8 cellular contexts compared by ENCODE assay signal in the genomic region with DNA sequence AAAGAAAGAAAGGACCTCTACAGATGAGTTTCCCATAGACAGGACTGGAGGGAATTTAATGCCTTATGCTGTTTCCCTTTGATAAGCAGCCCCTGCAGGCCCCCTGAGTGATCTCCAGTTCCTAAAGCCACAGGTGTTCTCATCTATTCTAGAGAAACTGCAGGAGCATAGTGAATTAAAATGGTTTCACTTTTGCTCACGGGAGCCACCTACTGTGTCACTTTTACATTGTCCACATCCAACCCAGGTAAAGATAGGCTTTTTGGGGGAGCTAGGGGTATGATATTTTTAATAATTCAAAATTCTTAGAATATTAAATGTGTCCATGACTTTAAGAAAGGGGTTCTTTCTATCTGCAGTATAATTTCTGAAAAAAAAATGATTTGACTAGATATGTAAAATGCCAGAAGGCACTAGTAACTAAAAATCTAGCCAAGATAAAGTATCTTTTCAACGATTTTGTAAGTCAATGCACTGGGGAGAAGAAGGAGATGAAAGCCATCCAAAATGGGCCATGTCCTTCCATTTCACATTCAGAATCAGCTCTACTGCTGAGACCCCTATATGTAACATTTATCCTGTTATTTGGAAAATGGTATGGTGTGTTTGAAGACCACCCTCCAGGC.
A peak's percentile ranks its signal among the peaks of the same experiment; 100 is the strongest.
DNase-seq lines count a peak whose midpoint lies in the region; ATAC-seq and TF ChIP-seq lines count a peak whose summit lies in the region.

No MANE protein-coding gene starts in this region.

- no peaks in the 10 kb centered on the region for H3K4me1 Mint-ChIP-seq in activated CD4-positive, alpha-beta T cell treated with anti-CD3 and anti-CD28 coated beads, Interleukin-2, amount 10 ng/mL, durations not matched to agents 24 days and 14 days

- no peaks in the 10 kb centered on the region for H3K9me3 ChIP-seq in A673 (ENCODE audit: low read depth, low read length, poor library complexity, severe bottlenecking)
- peaks cover 6% of the 10 kb centered on the region for H3K9me3 ChIP-seq in left ventricle myocardium inferior (replicated peaks)

- H3K9me3 Mint-ChIP-seq in activated CD4-positive, alpha-beta T cell treated with anti-CD3 and anti-CD28 coated beads, Interleukin-2, amount 10 ng/mL, durations not matched to agents 24 days and 14 days, result no peaks in the 10 kb centered on the region

- H3K4me3 ChIP-seq in A673 (ENCODE audit: low read depth, low read length, poor library complexity, severe bottlenecking), result no peak overlapping the region
- no peak overlapping the region for H3K4me3 ChIP-seq in left ventricle myocardium inferior

- POLR2A ChIA-PET in A673 (lab: Charles Lee; ENCODE audit: low non-redundant PET), result no interaction called here

- no peak overlapping the region for H3K4me3 Mint-ChIP-seq in activated CD4-positive, alpha-beta T cell treated with anti-CD3 and anti-CD28 coated beads, Interleukin-2, amount 10 ng/mL, durations not matched to agents 24 days and 14 days

- H3K27ac Mint-ChIP-seq in activated CD4-positive, alpha-beta T cell treated with anti-CD3 and anti-CD28 coated beads, Interleukin-2, amount 10 ng/mL, durations not matched to agents 24 days and 14 days, result no peak overlapping the region

- H3K27ac ChIP-seq in A673 (ENCODE audit: low read depth, low read length, poor library complexity, severe bottlenecking) (no peak overlapping the region), left ventricle myocardium inferior (replicated peaks) (no peak overlapping the region)

- H3K36me3 Mint-ChIP-seq in activated CD4-positive, alpha-beta T cell treated with anti-CD3 and anti-CD28 coated beads, Interleukin-2, amount 10 ng/mL, durations not matched to agents 24 days and 14 days (ENCODE audit: low read depth), result no peaks in the 10 kb centered on the region

- H3K4me1 ChIP-seq in A673 (ENCODE audit: insufficient read depth, low read length, poor library complexity, severe bottlenecking), result no peaks in the 10 kb centered on the region
- H3K4me1 ChIP-seq in left ventricle myocardium inferior, result no peaks in the 10 kb centered on the region

- TF ChIP-seq CTCF in A673 (conservative IDR thresholded peaks at IDR 0.05; ENCODE audit: low read depth, low read length), result 0 out of 2 replicates have a peak, but pooled peaks have one; percentile 18
- TF ChIP-seq CTCF in GM13976 (IDR thresholded peaks at IDR 0.05; ENCODE audit: borderline replicate concordance, control extremely low read depth, extremely low read depth, insufficient read depth, missing control alignments), result peak; percentile 27
- TF ChIP-seq CTCF in left ventricle myocardium inferior (IDR thresholded peaks at IDR 0.05; ENCODE audit: borderline replicate concordance), result peak; percentile 51

- in situ Hi-C loops in GM13976 (cut with MboI; ENCODE audit: low sequenced_read_pairs, unreplicated experiment), result no loop called here

- H3K36me3 ChIP-seq in A673 (ENCODE audit: insufficient read depth, low read length, poor library complexity, severe bottlenecking) (no peaks in the 10 kb centered on the region), left ventricle myocardium inferior (no peaks in the 10 kb centered on the region)

- intact Hi-C loops in A673 (cut with micrococcal nuclease; ENCODE audit: unreplicated experiment), result no loop called here
- intact Hi-C loops in activated CD4-positive, alpha-beta T cell treated with anti-CD3 and anti-CD28 coated beads, Interleukin-2, amount 10 ng/mL, durations not matched to agents 24 days and 14 days (cut with micrococcal nuclease), result loop anchor here (1.0 kb wide), 2 partner anchors 266 to 531 kb away; no protein-coding TSS in a partner anchor
- intact Hi-C loops in left ventricle myocardium inferior (cut with micrococcal nuclease), result no loop called here

- H3K27me3 ChIP-seq in A673 (replicated peaks; ENCODE audit: insufficient read depth, low read depth, low read length, poor library complexity), result no peaks in the 10 kb centered on the region
- H3K27me3 ChIP-seq in left ventricle myocardium inferior (ENCODE audit: low read depth), result no peaks in the 10 kb centered on the region

- CTCF ChIA-PET in A673 (lab: Charles Lee), result no interaction called here

- DNase-seq in A673 (ENCODE audit: low spot score) (peak; percentile 1), GM13976 (ENCODE audit: low spot score) (peak; percentile 38), left ventricle myocardium inferior (no peak), NCI-H1930 (lab: John Stamatoyannopoulos, UW) (no peak), foreskin melanocyte (no peak)
- DNase-seq in activated CD4-positive, alpha-beta T cell treated with anti-CD3 and anti-CD28 coated beads, Interleukin-2, amount 10 ng/mL, durations not matched to agents 24 days and 14 days, result peak; percentile 79

- no TSS peak for BruUV-seq in A673 (replicated peaks; lab: Mats Ljungman, UMichigan)

- ATAC-seq in HG03571 (IDR thresholded peaks at IDR 0.05; ENCODE audit: unreplicated experiment) (peak; percentile 63), HG02938 (IDR thresholded peaks at IDR 0.05; ENCODE audit: unreplicated experiment) (no peak)

- peaks cover 12% of the 10 kb centered on the region for H3K27me3 Mint-ChIP-seq in activated CD4-positive, alpha-beta T cell treated with anti-CD3 and anti-CD28 coated beads, Interleukin-2, amount 10 ng/mL, durations not matched to agents 24 days and 14 days

Comparison
In these comparisons a context has a peak if more than half of its experiments do, and no peak if none do; other contexts are left out.
1. DNase-seq: peak in A673 (single experiment), GM13976 (single experiment) and activated CD4-positive, alpha-beta T cell treated with anti-CD3 and anti-CD28 coated beads, Interleukin-2, amount 10 ng/mL, durations not matched to agents 24 days and 14 days (single experiment); none in left ventricle myocardium inferior (single experiment), NCI-H1930 (0 of 2) and foreskin melanocyte (single experiment).
2. Peak in every context shown above with its lines, with median percentiles within 50 percentile points of each other: CTCF ChIP-seq.